Comparison of ENCODE assay signal across 7 cellular contexts in genomic region chr15:82644967-82645852, GRCh38. TPM values are rescaled to one million over a fixed set of nuclear protein-coding genes. Genes with fewer than 3 reads are reported as not detected.
"Had no signal": no experiment of that assay in that cellular context is flagged by ENCODE, and none has a peak within 500 bp of the region (broad histone marks: within the 10 kb centered on the region; RNA-seq: fewer than 3 reads in every experiment).

No MANE protein-coding gene starts in this region.

RNA-seq across cellular contexts. Expression of gene CPEB1, which starts 2.0 kb away (rescaled TPM):
- total RNA-seq: activated CD4-positive, alpha-beta memory T cell treated with anti-CD3 and anti-CD28 coated beads, Interleukin-2, amount 10 ng/mL, durations not matched to agents 7 days and 5 days; activated CD4-positive, alpha-beta T cell treated with anti-CD3 and anti-CD28 coated beads, Interleukin-2, amount 10 ng/mL, durations not matched to agents 7 days and 5 days; activated naive CD4-positive, alpha-beta T cell treated with anti-CD3 and anti-CD28 coated beads, Interleukin-2, amount 50 U/mL, for 72 hours; dermis blood vessel endothelial cell; foreskin keratinocyte; glomerular endothelial cell; T-helper 2 cell treated with Interferon-gamma antibody and Interleukin-4, amounts not matched to agents 100 ng/mL and 5 ng/mL, for 36 hours had no signal
- polyA plus RNA-seq: foreskin keratinocyte had no signal
